ENCODE assay signal across 8 cellular contexts in the genomic region with DNA sequence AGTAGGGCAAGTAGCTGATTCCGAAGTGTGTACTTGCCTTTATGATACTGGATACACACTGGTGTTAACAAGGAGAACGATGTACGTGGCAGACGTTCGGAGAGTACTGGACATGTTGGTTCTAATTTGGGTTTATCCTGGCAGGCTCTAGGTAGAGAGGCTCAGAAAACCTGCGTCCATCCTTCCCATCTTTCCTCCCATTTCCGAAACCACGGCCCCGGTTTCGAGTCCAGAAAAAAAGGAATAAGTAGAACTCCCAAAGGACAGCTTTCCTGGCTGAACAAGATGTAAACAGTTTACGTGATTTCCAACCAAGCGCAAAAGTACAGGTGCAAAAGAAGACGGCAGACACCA. TPM values are rescaled to one million over a fixed set of nuclear protein-coding genes. Genes with fewer than 3 reads are reported as not detected.
DNase-seq lines count a peak whose midpoint lies in the region; ATAC-seq, FAIRE-seq and TF ChIP-seq lines count a peak whose summit lies in the region.

No MANE protein-coding gene starts in this region.

- H3K4me1 ChIP-seq in BLaER1 (peaks cover 30% of the 10 kb centered on the region), mesenchymal stem cell (ENCODE audit: control insufficient read depth, insufficient read depth, low read depth, low read length) (peaks cover 5% of the 10 kb centered on the region)

- H3K23ac ChIP-seq in mesenchymal stem cell (ENCODE audit: low read length in 2 of 2): no peak overlapping the region

- H3K18ac ChIP-seq in mesenchymal stem cell (ENCODE audit: low read depth in 1 of 2, low read length in 2 of 2): peak overlapping the region; percentile 21 to 23

- H3K79me1 ChIP-seq in mesenchymal stem cell (replicated peaks; ENCODE audit: low read length, poor library complexity, severe bottlenecking): peaks cover 8% of the 10 kb centered on the region

- H3K4me3 ChIP-seq in BLaER1 (peak overlapping the region; percentile 91), HL-60 (replicated peaks; ENCODE audit: insufficient read depth, low read length) (peak overlapping the region; percentile 98), bronchial epithelial cell (ENCODE audit: low read depth, low read length) (peak overlapping the region; percentile 77), mesenchymal stem cell (ENCODE audit: insufficient read depth in 1 of 2, low read depth in 1 of 2, low read length in 2 of 2) (peak overlapping the region; percentile 84 to 86)

- no peaks in the 10 kb centered on the region for H4K20me1 ChIP-seq in BLaER1

- ATAC-seq in GM21367 (IDR thresholded peaks at IDR 0.05; ENCODE audit: unreplicated experiment): peak; percentile 10

- no peak overlapping the region for H2AK5ac ChIP-seq in mesenchymal stem cell (ENCODE audit: low read length, severe bottlenecking)

- WGBS in mesenchymal stem cell: 0% methylated on average over 13 of the region's 13 CpGs

- H4K91ac ChIP-seq in mesenchymal stem cell (ENCODE audit: low read length): no peak overlapping the region

- TF ChIP-seq CTCF in HL-60 (IDR thresholded peaks at IDR 0.05; ENCODE audit: insufficient read depth, low read length): no peak
- no peak for TF ChIP-seq CTCF in bronchial epithelial cell (IDR thresholded peaks at IDR 0.05; ENCODE audit: insufficient read depth, low read length, severe bottlenecking)

- peak overlapping the region; percentile 66 for H2BK5ac ChIP-seq in mesenchymal stem cell (ENCODE audit: low read depth, low read length, poor library complexity, severe bottlenecking)

- H3K4me2 ChIP-seq in BLaER1 (peak overlapping the region; percentile 91), mesenchymal stem cell (ENCODE audit: low read length, poor library complexity, severe bottlenecking) (peak overlapping the region; percentile 87)

- no peak overlapping the region for H3K14ac ChIP-seq in mesenchymal stem cell (ENCODE audit: low read length in 2 of 2)

- H2BK120ac ChIP-seq in mesenchymal stem cell (ENCODE audit: low read depth, low read length): peak overlapping the region; percentile 5

- H3K27me3 ChIP-seq in BLaER1: no peaks in the 10 kb centered on the region
- no peaks in the 10 kb centered on the region for H3K27me3 ChIP-seq in HL-60 (ENCODE audit: insufficient read depth, poor library complexity, severe bottlenecking)
- H3K27me3 ChIP-seq in bronchial epithelial cell (ENCODE audit: control insufficient read depth, insufficient read depth, low read length): no peaks in the 10 kb centered on the region
- no peaks in the 10 kb centered on the region for H3K27me3 ChIP-seq in mesenchymal stem cell (ENCODE audit: control insufficient read depth in 1 of 2, insufficient read depth in 1 of 2, low read length in 2 of 2)

- H3K9me3 ChIP-seq in BLaER1 (no peaks in the 10 kb centered on the region), mesenchymal stem cell (ENCODE audit: control insufficient read depth, low read length) (no peaks in the 10 kb centered on the region)

- no peak overlapping the region for H2BK12ac ChIP-seq in mesenchymal stem cell (ENCODE audit: low read length in 2 of 2)

- no peak overlapping the region for H2BK15ac ChIP-seq in mesenchymal stem cell (ENCODE audit: low read depth, poor library complexity, severe bottlenecking)

- peak overlapping the region; percentile 28 for H4K8ac ChIP-seq in mesenchymal stem cell (ENCODE audit: low read length)

- peak overlapping the region; percentile 84 for H3K9ac ChIP-seq in BLaER1
- peak overlapping the region; percentile 98 for H3K9ac ChIP-seq in mesenchymal stem cell (ENCODE audit: low read length)

- H3K4ac ChIP-seq in mesenchymal stem cell (ENCODE audit: low read depth in 1 of 2, low read length in 2 of 2): no peak overlapping the region

- DNase-seq in HL-60 (ENCODE audit: low read depth in 1 of 2, low spot score in 1 of 2) (no peak), bronchial epithelial cell (ENCODE audit: low read depth) (peak; percentile 10), mesenchymal stem cell (no peak), medulla oblongata (ENCODE audit: extremely low spot score) (no peak), NCI-H774 (lab: John Stamatoyannopoulos, UW) (no peak), SKM-1 treated with dmso at 0.1 percent for 144 hours (lab: John Stamatoyannopoulos, UW; ENCODE audit: unreplicated experiment) (no peak)

- H3K36me3 ChIP-seq in BLaER1 (no peaks in the 10 kb centered on the region), bronchial epithelial cell (ENCODE audit: control insufficient read depth, insufficient read depth, low read length) (no peaks in the 10 kb centered on the region), mesenchymal stem cell (ENCODE audit: control insufficient read depth in 1 of 2, insufficient read depth in 2 of 2, low read depth in 1 of 2, low read length in 2 of 2) (no peaks in the 10 kb centered on the region)

- no peak for FAIRE-seq in bronchial epithelial cell (lab: Jason Lieb, UNC)

- H3K27ac ChIP-seq in BLaER1: peak overlapping the region; percentile 83
- peak overlapping the region; percentile 85 for H3K27ac ChIP-seq in HL-60 (replicated peaks)
- peak overlapping the region; percentile 14 for H3K27ac ChIP-seq in mesenchymal stem cell (ENCODE audit: low read length, poor library complexity, severe bottlenecking)

- H2AFZ ChIP-seq in mesenchymal stem cell (ENCODE audit: low read depth, low read length): peak overlapping the region; percentile 99

RNA-seq across cellular contexts. Expression of a gene that starts 0.3 kb away (rescaled TPM):
- 49.4 and 54.5 TPM in 2 replicates for total RNA-seq in bronchial epithelial cell
- polyA plus RNA-seq in mesenchymal stem cell (2013, experiment 1 of 2): 34.9 TPM
- polyA plus RNA-seq in mesenchymal stem cell (2013, experiment 2 of 2): 35.7 TPM

RNA-seq across cellular contexts. Expression of a gene that starts 8.4 kb away (rescaled TPM):
- total RNA-seq in bronchial epithelial cell: 0.26 and 0.90 TPM in 2 replicates
- polyA plus RNA-seq in mesenchymal stem cell (2013, experiment 1 of 2): 0.03 TPM
- polyA plus RNA-seq in mesenchymal stem cell (2013, experiment 2 of 2): under 0.01 TPM

RNA-seq across cellular contexts. Expression of a gene that starts 54.8 kb away (rescaled TPM):
- total RNA-seq in bronchial epithelial cell: 63.5 and 106 TPM in 2 replicates
- polyA plus RNA-seq in mesenchymal stem cell (2013, experiment 1 of 2): 49.6 TPM
- polyA plus RNA-seq in mesenchymal stem cell (2013, experiment 2 of 2): 49.8 TPM

Comparison
In these comparisons a context has a peak if more than half of its experiments do, and no peak if none do; other contexts are left out.
1. H3K27ac ChIP-seq: peak in every context shown above with its lines; median percentile 85 in HL-60; 83 in BLaER1; 14 in mesenchymal stem cell.